ENCODE assay signal across 1 cellular context in genomic region chr9:113299800-113300292, GRCh38.
TF ChIP-seq lines count a peak whose summit lies in the region.

No MANE protein-coding gene starts in this region.

TF ChIP-seq in WTC11, 78 proteins besides CTCF, POLR2A, EP300 and RAD21 (continued from another document):
- TF ChIP-seq ERG (CRISPR knock-in tag; IDR thresholded peaks at IDR 0.05) (no peak), TEAD1 (CRISPR knock-in tag; IDR thresholded peaks at IDR 0.05) (no peak), IRF2 (CRISPR knock-in tag; IDR thresholded peaks at IDR 0.05; ENCODE audit: borderline replicate concordance, low read depth) (no peak), AFF4 (CRISPR knock-in tag; IDR thresholded peaks at IDR 0.05; ENCODE audit: borderline replicate concordance) (no peak), ZNF281 (CRISPR knock-in tag; IDR thresholded peaks at IDR 0.05) (no peak)
